25 cellular contexts compared by ENCODE assay signal in the genomic region with DNA sequence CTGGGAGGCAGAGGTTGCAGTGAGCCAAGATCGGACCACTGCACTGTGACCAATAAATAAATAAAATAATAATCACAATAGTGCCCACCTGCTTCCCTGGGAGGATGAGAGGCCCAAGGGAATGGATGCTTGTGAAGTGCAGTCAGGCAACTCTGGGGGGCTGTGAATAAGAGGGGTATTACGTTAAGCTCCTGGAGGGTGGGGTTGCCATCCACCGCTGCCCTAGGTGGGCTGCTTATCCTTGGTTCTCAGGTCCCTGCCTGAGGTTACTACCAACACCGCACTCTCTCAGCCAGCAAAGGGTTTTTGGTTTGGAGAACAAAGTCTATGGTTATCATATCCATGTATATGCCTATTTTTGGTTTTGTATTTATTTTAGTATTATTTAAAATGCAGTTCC. TPM values are rescaled to one million over a fixed set of nuclear protein-coding genes. Genes with fewer than 3 reads are reported as not detected.
DNase-seq lines count a peak whose midpoint lies in the region; ATAC-seq lines count a peak whose summit lies in the region.
"Had no signal": no experiment of that assay in that cellular context is flagged by ENCODE, and none has a peak within 500 bp of the region (broad histone marks: within the 10 kb centered on the region; RNA-seq: fewer than 3 reads in every experiment).

No MANE protein-coding gene starts in this region.

- peaks cover 24% of the 10 kb centered on the region for H3K9me3 Mint-ChIP-seq in activated naive CD4-positive, alpha-beta T cell treated with anti-CD3 and anti-CD28 coated beads, Interleukin-2, amount 10 ng/mL, durations not matched to agents 7 days and 5 days
- peaks cover 15 to 28% of the 10 kb centered on the region in 2 donors for H3K9me3 Mint-ChIP-seq in activated naive CD4-positive, alpha-beta T cell treated with anti-CD3 and anti-CD28 coated beads, Interleukin-2, amount 50 U/mL, for 72 hours
- peaks cover 9% of the 10 kb centered on the region for H3K9me3 Mint-ChIP-seq in stimulated activated effector memory CD8-positive, alpha-beta T cell treated with anti-CD3 and anti-CD28 coated beads, Interleukin-12 subunit alpha, Interleukin-12 subunit beta, amount 100 ng/mL, for 72 hours

- peak overlapping the region; percentile 91 for H3K27ac ChIP-seq in KOPT-K1 (ENCODE audit: low read depth, low read length, poor library complexity, severe bottlenecking)
- H3K27ac ChIP-seq: BLaER1 treated with 17β-estradiol and CSF1 and Interleukin-3, amounts not matched to agents 10 nM and 100 nM; esophagus squamous epithelium; parathyroid adenoma; SJCRH30; upper lobe of left lung had no signal

- no peaks in the 10 kb centered on the region for H3K36me3 ChIP-seq in KOPT-K1 (ENCODE audit: insufficient read depth, low read length)
- H3K36me3 ChIP-seq: BLaER1 treated with 17β-estradiol and CSF1 and Interleukin-3, amounts not matched to agents 10 nM and 100 nM; esophagus squamous epithelium; MG63; SJCRH30; upper lobe of left lung had no signal

- H3K27me3 Mint-ChIP-seq in activated naive CD4-positive, alpha-beta T cell treated with anti-CD3 and anti-CD28 coated beads, Interleukin-2, amount 10 ng/mL, durations not matched to agents 7 days and 5 days: no peaks in the 10 kb centered on the region

- CTCF ChIA-PET in activated naive CD4-positive, alpha-beta T cell treated with anti-CD3 and anti-CD28 coated beads, Interleukin-2, amount 10 ng/mL, durations not matched to agents 7 days and 5 days (lab: Charles Lee): no interaction called here

- no peak for DNase-seq in activated naive CD4-positive, alpha-beta T cell treated with anti-CD3 and anti-CD28 coated beads, Interleukin-2, amount 10 ng/mL, durations not matched to agents 7 days and 5 days
- DNase-seq in activated naive CD4-positive, alpha-beta T cell treated with anti-CD3 and anti-CD28 coated beads, Interleukin-2, amount 50 U/mL, for 16 hours: no peak
- no peak for DNase-seq in activated naive CD4-positive, alpha-beta T cell treated with anti-CD3 and anti-CD28 coated beads, Interleukin-2, amount 50 U/mL, for 72 hours (ENCODE audit: low spot score in 2 of 2)
- DNase-seq in stimulated activated effector memory CD8-positive, alpha-beta T cell treated with anti-CD3 and anti-CD28 coated beads, Interleukin-12 subunit alpha, Interleukin-12 subunit beta, amount 100 ng/mL, for 72 hours (ENCODE audit: low spot score in 2 of 2): no peak
- DNase-seq in NCI-H82 treated with DMSO at 0.1 percent for 48 hours (lab: John Stamatoyannopoulos, UW; ENCODE audit: unreplicated experiment): no peak
- DNase-seq: activated CD8-positive, alpha-beta memory T cell treated with anti-CD3 and anti-CD28 coated beads, Interleukin-2, amount 50 U/mL, for 4 hours; activated gamma-delta T cell; COR-L47; DMS79; esophagus squamous epithelium; GDM1; left colon; MG63; NCI-H1105 treated with DMSO at 0.1 percent for 48 hours; NCI-H1930; NCI-H524 treated with DMSO at 0.1 percent for 48 hours; SJCRH30; upper lobe of left lung had no signal

- no peak for ATAC-seq in activated naive CD4-positive, alpha-beta T cell treated with anti-CD3 and anti-CD28 coated beads, Interleukin-2, amount 50 U/mL, for 72 hours
- ATAC-seq in stimulated activated effector memory CD8-positive, alpha-beta T cell treated with anti-CD3 and anti-CD28 coated beads, Interleukin-12 subunit alpha, Interleukin-12 subunit beta, amount 100 ng/mL, for 72 hours: no peak
- no peak for ATAC-seq in GM18498 (IDR thresholded peaks at IDR 0.05; ENCODE audit: unreplicated experiment)
- ATAC-seq: left colon, right cardiac atrium had no signal

- H3K27ac Mint-ChIP-seq in activated naive CD4-positive, alpha-beta T cell treated with anti-CD3 and anti-CD28 coated beads, Interleukin-2, amount 10 ng/mL, durations not matched to agents 7 days and 5 days: peak overlapping the region; percentile 38
- peak overlapping the region; percentile 93 to 95 for H3K27ac Mint-ChIP-seq in activated naive CD4-positive, alpha-beta T cell treated with anti-CD3 and anti-CD28 coated beads, Interleukin-2, amount 50 U/mL, for 72 hours
- peak overlapping the region; percentile 84 for H3K27ac Mint-ChIP-seq in stimulated activated effector memory CD8-positive, alpha-beta T cell treated with anti-CD3 and anti-CD28 coated beads, Interleukin-12 subunit alpha, Interleukin-12 subunit beta, amount 100 ng/mL, for 72 hours

- H3K9me3 ChIP-seq in KOPT-K1 (ENCODE audit: insufficient read depth, low read length, poor library complexity, severe bottlenecking): peaks cover under 1% of the 10 kb centered on the region
- H3K9me3 ChIP-seq: MG63, SJCRH30 had no signal

- H3K4me1 Mint-ChIP-seq in activated naive CD4-positive, alpha-beta T cell treated with anti-CD3 and anti-CD28 coated beads, Interleukin-2, amount 10 ng/mL, durations not matched to agents 7 days and 5 days: peaks cover 14% of the 10 kb centered on the region
- peaks cover 38% of the 10 kb centered on the region for H3K4me1 Mint-ChIP-seq in stimulated activated effector memory CD8-positive, alpha-beta T cell treated with anti-CD3 and anti-CD28 coated beads, Interleukin-12 subunit alpha, Interleukin-12 subunit beta, amount 100 ng/mL, for 72 hours
- H3K4me1 Mint-ChIP-seq: neural crest cell had no signal

- H3K36me3 Mint-ChIP-seq in activated naive CD4-positive, alpha-beta T cell treated with anti-CD3 and anti-CD28 coated beads, Interleukin-2, amount 10 ng/mL, durations not matched to agents 7 days and 5 days: peaks cover 4% of the 10 kb centered on the region
- peaks cover 25 to 37% of the 10 kb centered on the region in 2 donors for H3K36me3 Mint-ChIP-seq in activated naive CD4-positive, alpha-beta T cell treated with anti-CD3 and anti-CD28 coated beads, Interleukin-2, amount 50 U/mL, for 72 hours
- H3K36me3 Mint-ChIP-seq in stimulated activated effector memory CD8-positive, alpha-beta T cell treated with anti-CD3 and anti-CD28 coated beads, Interleukin-12 subunit alpha, Interleukin-12 subunit beta, amount 100 ng/mL, for 72 hours: peaks cover 17% of the 10 kb centered on the region

- no peak overlapping the region for H3K4me3 Mint-ChIP-seq in activated naive CD4-positive, alpha-beta T cell treated with anti-CD3 and anti-CD28 coated beads, Interleukin-2, amount 10 ng/mL, durations not matched to agents 7 days and 5 days
- H3K4me3 Mint-ChIP-seq in stimulated activated effector memory CD8-positive, alpha-beta T cell treated with anti-CD3 and anti-CD28 coated beads, Interleukin-12 subunit alpha, Interleukin-12 subunit beta, amount 100 ng/mL, for 72 hours: no peak overlapping the region
- H3K4me3 Mint-ChIP-seq: neural crest cell had no signal

RNA-seq across cellular contexts. Expression of a gene that starts 48.6 kb away (rescaled TPM):
- total RNA-seq in activated naive CD4-positive, alpha-beta T cell treated with anti-CD3 and anti-CD28 coated beads, Interleukin-2, amount 50 U/mL, for 72 hours: 1 to 10 TPM in 1 of 2 donors, under 1 TPM in 1; 0.76 to 1.1 TPM
- total RNA-seq: H4 had no signal

Comparison
In these comparisons a context has a peak if more than half of its experiments do, and no peak if none do; other contexts are left out.
1. H3K27ac Mint-ChIP-seq: peak in every context shown above with its lines; median percentile 94 in activated naive CD4-positive, alpha-beta T cell treated with anti-CD3 and anti-CD28 coated beads, Interleukin-2, amount 50 U/mL, for 72 hours; 84 in stimulated activated effector memory CD8-positive, alpha-beta T cell treated with anti-CD3 and anti-CD28 coated beads, Interleukin-12 subunit alpha, Interleukin-12 subunit beta, amount 100 ng/mL, for 72 hours; 38 in activated naive CD4-positive, alpha-beta T cell treated with anti-CD3 and anti-CD28 coated beads, Interleukin-2, amount 10 ng/mL, durations not matched to agents 7 days and 5 days.